Comparison of ENCODE assay signal across 6 cellular contexts in genomic region chr12:53495903-53496751, GRCh38.
A peak's percentile ranks its signal among the peaks of the same experiment; 100 is the strongest.
DNase-seq lines count a peak whose midpoint lies in the region; ATAC-seq lines count a peak whose summit lies in the region.

No MANE protein-coding gene starts in this region.

- peaks cover 17% of the 10 kb centered on the region for H3K4me1 ChIP-seq in NT2/D1 (ENCODE audit: insufficient read depth, insufficient read length)

- no peak overlapping the region for H3K4me3 ChIP-seq in NT2/D1 (ENCODE audit: insufficient read length, low read depth)

- H3K27me3 ChIP-seq in NT2/D1 (ENCODE audit: insufficient read depth, insufficient read length): no peaks in the 10 kb centered on the region

- in situ Hi-C loops in ACHN (cut with HindIII; ENCODE audit: low pct_ligation_motif_present, low pct_unique_long_range_greater_than_20kb, low sequenced_read_pairs): no loop called here

- H3K36me3 ChIP-seq in NT2/D1 (ENCODE audit: insufficient read depth, insufficient read length, low read length): no peaks in the 10 kb centered on the region

- H3K9ac ChIP-seq in NT2/D1 (ENCODE audit: insufficient read length, low read depth): peak overlapping the region; percentile 43

- DNase-seq in ACHN (peak; percentile 95), NT2/D1 (ENCODE audit: low read depth, low spot score) (no peak), iPS-NIHi11 (ENCODE audit: low spot score) (peak; percentile 36), DMS79 (lab: John Stamatoyannopoulos, UW) (no peak), HPDE6-E6E7 (ENCODE audit: extremely low spot score) (no peak)

- ATAC-seq in GM21737 (IDR thresholded peaks at IDR 0.05; ENCODE audit: unreplicated experiment): no peak

- H3K9me3 ChIP-seq in NT2/D1 (ENCODE audit: insufficient read depth, low read length): no peaks in the 10 kb centered on the region

Comparison
In these comparisons a context has a peak if more than half of its experiments do, and no peak if none do; other contexts are left out.
1. DNase-seq: peak in ACHN (single experiment) and iPS-NIHi11 (single experiment); none in NT2/D1 (single experiment), DMS79 (single experiment) and HPDE6-E6E7 (single experiment).